In genomic region chr15:73951044-73951561, GRCh38 we compare ENCODE assay signal across 8 cellular contexts. TPM values are rescaled to one million over a fixed set of nuclear protein-coding genes. Genes with fewer than 3 reads are reported as not detected.
DNase-seq lines count a peak whose midpoint lies in the region; ATAC-seq, FAIRE-seq and TF ChIP-seq lines count a peak whose summit lies in the region.

No MANE protein-coding gene starts in this region.

- H3K27me3 ChIP-seq in SK-N-SH (ENCODE audit: insufficient read depth), result no peaks in the 10 kb centered on the region

- H3K36me3 ChIP-seq in SK-N-SH (replicated peaks in 1 of 2; ENCODE audit: control insufficient read depth in 1 of 2, insufficient read depth in 2 of 2, low read length in 1 of 2), result peaks cover 0 to 12% of the 10 kb centered on the region in 2 experiments

- POLR2A ChIA-PET in SK-N-SH (lab: Yijun Ruan, JAX), result interaction anchor here (0.6 to 1.1 kb wide), 5 partner anchors 15 to 340 kb away, joined by 3 to 6 read pairs (median 4); no protein-coding TSS in a partner anchor

- no peaks in the 10 kb centered on the region for H4K20me1 ChIP-seq in SK-N-SH (ENCODE audit: insufficient read depth)

- peak; percentile 93 for TF ChIP-seq RAD21 in SK-N-SH (IDR thresholded peaks at IDR 0.05; ENCODE audit: low read length)

- DNase-seq in GM10266 (ENCODE audit: extremely low spot score) (peak; percentile 68), LHCN-M2 (ENCODE audit: low read depth) (peak; percentile 100), SK-N-SH (peak; percentile 96), frontal cortex (ENCODE audit: low spot score in 2 of 2) (peak; percentile 77 to 94), non-pigmented ciliary epithelial cell (ENCODE audit: low read depth) (peak; percentile 85), stromal cell of bone marrow (ENCODE audit: low read depth) (peak; percentile 99)
- peak; percentile 75 for DNase-seq in activated naive CD4-positive, alpha-beta T cell treated with anti-CD3 and anti-CD28 coated beads, Interleukin-2, amount 50 U/mL, for 16 hours

- no peaks in the 10 kb centered on the region for H3K79me2 ChIP-seq in SK-N-SH (ENCODE audit: insufficient read depth)

- WGBS in SK-N-SH (ENCODE audit: low lambda C conversion rate), result 5% methylated on average over 13 of the region's 14 CpGs

- no peak for FAIRE-seq in frontal cortex (lab: Jason Lieb, UNC)

- H2AFZ ChIP-seq in SK-N-SH (ENCODE audit: low read depth), result peak overlapping the region; percentile 75; the same call in 1 of the 2 replicates

- peak overlapping the region; percentile 61 for H3K9ac ChIP-seq in SK-N-SH

- TF ChIP-seq CTCF in GM10266 (IDR thresholded peaks at IDR 0.05; ENCODE audit: control insufficient read depth, insufficient read depth, low read depth, missing control alignments), result peak; percentile 68
- TF ChIP-seq CTCF in SK-N-SH (IDR thresholded peaks at IDR 0.05), result peak; percentile 87

- CTCF ChIA-PET in SK-N-SH (lab: Yijun Ruan, JAX), result interaction anchor here (0.6 to 2.4 kb wide), 40 partner anchors 10 to 372 kb away, joined by 3 to 54 read pairs (median 4); partner anchors contain the start of genes LOXL1, PML and STOML1

- no peaks in the 10 kb centered on the region for H3K9me3 ChIP-seq in SK-N-SH

- peaks cover 14% of the 10 kb centered on the region for H3F3A ChIP-seq in SK-N-SH (replicated peaks; ENCODE audit: insufficient read depth)

- no peak for ATAC-seq in HG03175 (IDR thresholded peaks at IDR 0.05; ENCODE audit: unreplicated experiment)

- H3K4me2 ChIP-seq in SK-N-SH, result peak overlapping the region; percentile 39; the same call in 1 of the 2 replicates

- no peaks in the 10 kb centered on the region for H3K9me2 ChIP-seq in SK-N-SH

- H3K27ac ChIP-seq in SK-N-SH (ENCODE audit: low read depth in 2 of 2, low read length in 1 of 2), result peak overlapping the region; percentile 75 to 92

- H3K4me3 ChIP-seq in SK-N-SH (ENCODE audit: low read depth in 2 of 2, low read length in 1 of 2), result no peak overlapping the region

- peaks cover 21 to 37% of the 10 kb centered on the region in 2 experiments for H3K4me1 ChIP-seq in SK-N-SH (ENCODE audit: control insufficient read depth in 1 of 2, insufficient read depth in 2 of 2, low read depth in 1 of 2, low read length in 1 of 2)

- TF ChIP-seq EP300 in SK-N-SH (IDR thresholded peaks at IDR 0.05; ENCODE audit: borderline replicate concordance in 1 of 2, low read depth in 1 of 2, low read length in 1 of 2), result peak in 1 of 2 experiments; percentile 55; a peak in 2 of 4 replicates

TF ChIP-seq in SK-N-SH, 30 proteins besides CTCF, POLR2A, EP300 and RAD21:
- peak; percentile 93 for TF ChIP-seq MXI1 (IDR thresholded peaks at IDR 0.05; ENCODE audit: low read depth, low read length)
- TF ChIP-seq USF1 (IDR thresholded peaks at IDR 0.05; ENCODE audit: borderline replicate concordance, low read depth), result peak; percentile 47; the same call in 1 of the 2 replicates
- TF ChIP-seq SIN3A (IDR thresholded peaks at IDR 0.05; ENCODE audit: borderline replicate concordance, low read depth, low read length), result peak; percentile 75; the same call in 1 of the 2 replicates
- 0 out of 2 replicates have a peak, but pooled peaks have one; percentile 16 for TF ChIP-seq NRF1 (IDR thresholded peaks at IDR 0.05; ENCODE audit: low read depth, low read length)
- no peak for TF ChIP-seq EZH2phosphoT487 (IDR thresholded peaks at IDR 0.05; ENCODE audit: borderline replicate concordance, low read depth)
- TF ChIP-seq TAF1 (IDR thresholded peaks at IDR 0.05; ENCODE audit: borderline replicate concordance, low read depth, low read length), result peak; percentile 31; the same call in 1 of the 2 replicates
- TF ChIP-seq, protein P1, sequence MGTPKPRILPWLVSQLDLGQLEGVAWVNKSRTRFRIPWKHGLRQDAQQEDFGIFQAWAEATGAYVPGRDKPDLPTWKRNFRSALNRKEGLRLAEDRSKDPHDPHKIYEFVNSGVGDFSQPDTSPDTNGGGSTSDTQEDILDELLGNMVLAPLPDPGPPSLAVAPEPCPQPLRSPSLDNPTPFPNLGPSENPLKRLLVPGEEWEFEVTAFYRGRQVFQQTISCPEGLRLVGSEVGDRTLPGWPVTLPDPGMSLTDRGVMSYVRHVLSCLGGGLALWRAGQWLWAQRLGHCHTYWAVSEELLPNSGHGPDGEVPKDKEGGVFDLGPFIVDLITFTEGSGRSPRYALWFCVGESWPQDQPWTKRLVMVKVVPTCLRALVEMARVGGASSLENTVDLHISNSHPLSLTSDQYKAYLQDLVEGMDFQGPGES (IDR thresholded peaks at IDR 0.05; ENCODE audit: low read depth, low read length), result no peak
- peak; percentile 92 for TF ChIP-seq MAX (IDR thresholded peaks at IDR 0.05; ENCODE audit: low read depth)
- peak; percentile 84 for TF ChIP-seq CHD2 (IDR thresholded peaks at IDR 0.05; ENCODE audit: low read length, partially characterized antibody)
- TF ChIP-seq NFIC (IDR thresholded peaks at IDR 0.05; ENCODE audit: borderline replicate concordance), result no peak
- TF ChIP-seq, protein P2, sequence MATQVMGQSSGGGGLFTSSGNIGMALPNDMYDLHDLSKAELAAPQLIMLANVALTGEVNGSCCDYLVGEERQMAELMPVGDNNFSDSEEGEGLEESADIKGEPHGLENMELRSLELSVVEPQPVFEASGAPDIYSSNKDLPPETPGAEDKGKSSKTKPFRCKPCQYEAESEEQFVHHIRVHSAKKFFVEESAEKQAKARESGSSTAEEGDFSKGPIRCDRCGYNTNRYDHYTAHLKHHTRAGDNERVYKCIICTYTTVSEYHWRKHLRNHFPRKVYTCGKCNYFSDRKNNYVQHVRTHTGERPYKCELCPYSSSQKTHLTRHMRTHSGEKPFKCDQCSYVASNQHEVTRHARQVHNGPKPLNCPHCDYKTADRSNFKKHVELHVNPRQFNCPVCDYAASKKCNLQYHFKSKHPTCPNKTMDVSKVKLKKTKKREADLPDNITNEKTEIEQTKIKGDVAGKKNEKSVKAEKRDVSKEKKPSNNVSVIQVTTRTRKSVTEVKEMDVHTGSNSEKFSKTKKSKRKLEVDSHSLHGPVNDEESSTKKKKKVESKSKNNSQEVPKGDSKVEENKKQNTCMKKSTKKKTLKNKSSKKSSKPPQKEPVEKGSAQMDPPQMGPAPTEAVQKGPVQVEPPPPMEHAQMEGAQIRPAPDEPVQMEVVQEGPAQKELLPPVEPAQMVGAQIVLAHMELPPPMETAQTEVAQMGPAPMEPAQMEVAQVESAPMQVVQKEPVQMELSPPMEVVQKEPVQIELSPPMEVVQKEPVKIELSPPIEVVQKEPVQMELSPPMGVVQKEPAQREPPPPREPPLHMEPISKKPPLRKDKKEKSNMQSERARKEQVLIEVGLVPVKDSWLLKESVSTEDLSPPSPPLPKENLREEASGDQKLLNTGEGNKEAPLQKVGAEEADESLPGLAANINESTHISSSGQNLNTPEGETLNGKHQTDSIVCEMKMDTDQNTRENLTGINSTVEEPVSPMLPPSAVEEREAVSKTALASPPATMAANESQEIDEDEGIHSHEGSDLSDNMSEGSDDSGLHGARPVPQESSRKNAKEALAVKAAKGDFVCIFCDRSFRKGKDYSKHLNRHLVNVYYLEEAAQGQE (IDR thresholded peaks at IDR 0.05; ENCODE audit: low read depth, low read length), result peak; percentile 74
- TF ChIP-seq, protein P3, sequence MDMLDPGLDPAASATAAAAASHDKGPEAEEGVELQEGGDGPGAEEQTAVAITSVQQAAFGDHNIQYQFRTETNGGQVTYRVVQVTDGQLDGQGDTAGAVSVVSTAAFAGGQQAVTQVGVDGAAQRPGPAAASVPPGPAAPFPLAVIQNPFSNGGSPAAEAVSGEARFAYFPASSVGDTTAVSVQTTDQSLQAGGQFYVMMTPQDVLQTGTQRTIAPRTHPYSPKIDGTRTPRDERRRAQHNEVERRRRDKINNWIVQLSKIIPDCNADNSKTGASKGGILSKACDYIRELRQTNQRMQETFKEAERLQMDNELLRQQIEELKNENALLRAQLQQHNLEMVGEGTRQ (IDR thresholded peaks at IDR 0.05; ENCODE audit: borderline replicate concordance, low read depth, low read length), result peak; percentile 18; the same call in 1 of the 2 replicates
- peak; percentile 47 for TF ChIP-seq TCF12 (IDR thresholded peaks at IDR 0.05)
- TF ChIP-seq POLR2AphosphoS5 (IDR thresholded peaks at IDR 0.05; ENCODE audit: low read depth, low read length), result peak; percentile 23; the same call in 1 of the 2 replicates
- peak; percentile 37; the same call in 1 of the 2 replicates for TF ChIP-seq RXRA (IDR thresholded peaks at IDR 0.05; ENCODE audit: borderline replicate concordance, low read depth)
- TF ChIP-seq RCOR1 (IDR thresholded peaks at IDR 0.05; ENCODE audit: low read length), result no peak
- TF ChIP-seq SMC3 (IDR thresholded peaks at IDR 0.05; ENCODE audit: low read depth, low read length), result peak; percentile 78

RNA-seq across cellular contexts. Expression of gene LOXL1, which starts 24.8 kb away (rescaled TPM):
- 503 and 596 TPM in 2 replicates for total RNA-seq in LHCN-M2 (2014; rRNA removed)
- 384 TPM for polyA plus RNA-seq in LHCN-M2 (2012)
- polyA plus RNA-seq in SK-N-SH (2012; rRNA removed), result 37.5 and 50.3 TPM in 2 replicates
- 36.5 and 50.1 TPM in 2 replicates for polyA plus RNA-seq in SK-N-SH (2012; cell fraction: cytosol; rRNA removed)
- 52.4 and 60.2 TPM in 2 replicates for polyA plus RNA-seq in SK-N-SH (2012; cell fraction: nucleus; rRNA removed)
- total RNA-seq in frontal cortex, result 2.4 TPM

RNA-seq across cellular contexts. Expression of gene STOML1, which starts 41.0 kb away (rescaled TPM):
- 28.1 and 29.9 TPM in 2 replicates for total RNA-seq in LHCN-M2 (2014; rRNA removed)
- polyA plus RNA-seq in LHCN-M2 (2012), result 29.7 TPM
- polyA plus RNA-seq in SK-N-SH (2012; rRNA removed), result 19.1 and 20.4 TPM in 2 replicates
- 8.2 and 13.5 TPM in 2 replicates for polyA plus RNA-seq in SK-N-SH (2012; cell fraction: cytosol; rRNA removed)
- 27.9 and 28.2 TPM in 2 replicates for polyA plus RNA-seq in SK-N-SH (2012; cell fraction: nucleus; rRNA removed)
- total RNA-seq in frontal cortex, result 24.1 TPM

RNA-seq across cellular contexts. Expression of gene PML, which starts 43.4 kb away (rescaled TPM):
- total RNA-seq in LHCN-M2 (2014; rRNA removed) (67.5 and 78.6 TPM in 2 replicates), frontal cortex (3.7 TPM)
- 66.2 TPM for polyA plus RNA-seq in LHCN-M2 (2012)
- 14.0 and 18.4 TPM in 2 replicates for polyA plus RNA-seq in SK-N-SH (2012; rRNA removed)
- polyA plus RNA-seq in SK-N-SH (2012; cell fraction: cytosol; rRNA removed), result 7.9 and 12.9 TPM in 2 replicates
- polyA plus RNA-seq in SK-N-SH (2012; cell fraction: nucleus; rRNA removed), result 48.3 and 66.5 TPM in 2 replicates

Comparison
In these comparisons a context has a peak if more than half of its experiments do, and no peak if none do; other contexts are left out.
1. RNA of gene LOXL1, which starts 24.8 kb away (total RNA-seq): 503 to 596 TPM in LHCN-M2; 2.4 TPM in frontal cortex (single experiment); every median in the first group is over 100 times any median in the second.
2. RNA of gene PML, which starts 43.4 kb away (total RNA-seq): 67.5 to 78.6 TPM in LHCN-M2; 3.7 TPM in frontal cortex (single experiment); every median in the first group is over 10 times any median in the second.
3. Peak in every context shown above with its lines, with median percentiles within 50 percentile points of each other: DNase-seq.